Comparison of ENCODE assay signal across 7 cellular contexts in genomic region chrX:134548257-134548732, GRCh38.
DNase-seq lines count a peak whose midpoint lies in the region; ATAC-seq and TF ChIP-seq lines count a peak whose summit lies in the region.

No MANE protein-coding gene starts in this region.

- H3K9me3 Mint-ChIP-seq in MCF 10A (ENCODE audit: unreplicated experiment) (no peaks in the 10 kb centered on the region), natural killer cell (no peaks in the 10 kb centered on the region)

- POLR2A ChIA-PET in MCF 10A (lab: Yijun Ruan, JAX) = no interaction called here

- H3K4me1 Mint-ChIP-seq in MCF 10A (ENCODE audit: insufficient read depth, unreplicated experiment) (peaks cover 9% of the 10 kb centered on the region), natural killer cell (peaks cover 20 to 26% of the 10 kb centered on the region in 2 donors)

- ATAC-seq in GM18502 (IDR thresholded peaks at IDR 0.05; ENCODE audit: poor library complexity, unreplicated experiment) (peak; percentile 35), natural killer cell (no peak), HG03565 (IDR thresholded peaks at IDR 0.05; ENCODE audit: unreplicated experiment) (no peak)

- H3K27ac Mint-ChIP-seq in MCF 10A (ENCODE audit: low read depth, unreplicated experiment) = no peak overlapping the region
- H3K27ac Mint-ChIP-seq in natural killer cell = no peak overlapping the region

- H3K36me3 Mint-ChIP-seq in MCF 10A (ENCODE audit: insufficient read depth, unreplicated experiment) (peaks cover 5% of the 10 kb centered on the region), natural killer cell (no peaks in the 10 kb centered on the region)

- CTCF ChIA-PET in MCF 10A (lab: Yijun Ruan, JAX) = no interaction called here

- intact Hi-C loops in MCF 10A (cut with micrococcal nuclease) = no loop called here
- intact Hi-C loops in natural killer cell (cut with micrococcal nuclease) = no loop called here

- TF ChIP-seq CTCF in MCF 10A (IDR thresholded peaks at IDR 0.05; ENCODE audit: unreplicated experiment) (no peak), natural killer cell (IDR thresholded peaks at IDR 0.05) (no peak)

- BruUV-seq in MCF 10A (replicated peaks; lab: Mats Ljungman, UMichigan) = no TSS peak

- H3K4me3 Mint-ChIP-seq in MCF 10A (ENCODE audit: unreplicated experiment) (peak overlapping the region; percentile 98), natural killer cell (peak overlapping the region; percentile 85)

- H3K27me3 Mint-ChIP-seq in MCF 10A (ENCODE audit: insufficient read depth, unreplicated experiment) (peaks cover 13% of the 10 kb centered on the region), natural killer cell (ENCODE audit: low read depth in 2 of 2) (peaks cover 38 to 80% of the 10 kb centered on the region in 2 donors)

- peak; percentile 34 for DNase-seq in LHCN-M2 (ENCODE audit: low read depth)
- no peak for DNase-seq in MCF 10A (ENCODE audit: unreplicated experiment)
- DNase-seq in natural killer cell = no peak
- no peak for DNase-seq in OCI-M2 (lab: John Stamatoyannopoulos, UW; ENCODE audit: unreplicated experiment)
- DNase-seq in DMS153 treated with DMSO at 0.1 percent for 48 hours (lab: John Stamatoyannopoulos, UW; ENCODE audit: unreplicated experiment) = no peak
